8 cellular contexts compared by ENCODE assay signal in the genomic region with DNA sequence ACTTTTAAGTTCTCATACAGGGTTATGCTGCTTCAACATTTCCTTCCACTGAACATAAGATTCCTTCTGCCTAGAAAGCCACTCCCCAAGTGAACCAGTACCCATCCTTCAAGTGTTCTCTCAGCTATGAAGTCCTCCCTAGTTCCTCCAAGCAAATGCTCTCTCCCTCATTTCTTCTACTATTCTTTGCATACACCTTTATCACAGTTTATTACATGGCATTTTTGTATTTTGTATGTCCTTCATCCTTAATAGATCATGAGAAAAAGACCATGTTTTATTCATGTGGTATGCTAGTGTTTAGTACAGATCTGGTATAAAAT. TPM values are rescaled to one million over a fixed set of nuclear protein-coding genes. Genes with fewer than 3 reads are reported as not detected.
DNase-seq lines count a peak whose midpoint lies in the region; ATAC-seq, FAIRE-seq and TF ChIP-seq lines count a peak whose summit lies in the region.

No MANE protein-coding gene starts in this region.

- POLR2A ChIA-PET in HepG2 (lab: Yijun Ruan, JAX): no interaction called here

- CTCF ChIA-PET in HepG2 (lab: Yijun Ruan, JAX; ENCODE audit: low intra/inter-chr PET ratio, low total read pairs): no interaction called here

- TF ChIP-seq CTCF in HepG2 (CRISPR knock-in tag; IDR thresholded peaks at IDR 0.05) (no peak), right lobe of liver (IDR thresholded peaks at IDR 0.05) (no peak), WI38 (IDR thresholded peaks at IDR 0.05; ENCODE audit: low read depth, low read length) (no peak), vagina (IDR thresholded peaks at IDR 0.05) (no peak)

- no peak overlapping the region for H2AFZ ChIP-seq in HepG2 (ENCODE audit: low read length)

- no TSS peak for BruUV-seq in HepG2 (replicated peaks; lab: Mats Ljungman, UMichigan)

- no peak for TF ChIP-seq EP300 in HepG2 (IDR thresholded peaks at IDR 0.05; ENCODE audit: low read depth in 2 of 2, low read length in 2 of 2)
- TF ChIP-seq EP300 in HepG2 (CRISPR knock-in tag; IDR thresholded peaks at IDR 0.05; ENCODE audit: borderline replicate concordance): no peak

- TF ChIP-seq POLR2A in HepG2 (IDR thresholded peaks at IDR 0.05; ENCODE audit: insufficient read depth in 1 of 2, low read depth in 2 of 2, low read length in 2 of 2) (no peak), right lobe of liver (IDR thresholded peaks at IDR 0.05) (no peak), vagina (IDR thresholded peaks at IDR 0.05) (no peak)

- in situ Hi-C loops in HepG2 (cut with HindIII; ENCODE audit: extremely low pct_ligation_motif_present, low pct_unique_long_range_greater_than_20kb): no loop called here

- DNase-seq in HepG2 (ENCODE audit: low spot score) (no peak), right lobe of liver (no peak), left kidney (ENCODE audit: low read depth, low spot score) (peak; percentile 41), vagina (ENCODE audit: extremely low spot score in 2 of 2) (no peak), NCI-H187 treated with DMSO at 0.1 percent for 48 hours (lab: John Stamatoyannopoulos, UW) (no peak)

- no peaks in the 10 kb centered on the region for H3K9me3 ChIP-seq in HepG2 (ENCODE audit: low read length)
- H3K9me3 ChIP-seq in right lobe of liver: no peaks in the 10 kb centered on the region
- H3K9me3 ChIP-seq in vagina: no peaks in the 10 kb centered on the region

- peak overlapping the region in 2 of 3 experiments; percentile 77 to 86; a peak in 3 of 6 replicates for H3K4me3 ChIP-seq in HepG2 (replicated peaks in 1 of 3; ENCODE audit: insufficient read depth in 1 of 3, low read depth in 2 of 3, low read length in 3 of 3)
- H3K4me3 ChIP-seq in right lobe of liver: peak overlapping the region in 1 of 3 donors; percentile 70
- H3K4me3 ChIP-seq in WI38 (ENCODE audit: low read depth, low read length): peak overlapping the region; percentile 69
- H3K4me3 ChIP-seq in vagina: peak overlapping the region; percentile 76 to 88

- ATAC-seq in HepG2 (no peak), right lobe of liver (no peak), GM21723 (IDR thresholded peaks at IDR 0.05; ENCODE audit: unreplicated experiment) (no peak), HG02798 (IDR thresholded peaks at IDR 0.05; ENCODE audit: poor library complexity, unreplicated experiment) (no peak)

- no peaks in the 10 kb centered on the region for H4K20me1 ChIP-seq in HepG2 (ENCODE audit: insufficient read depth, low read length)

- H3K27me3 ChIP-seq in HepG2 (ENCODE audit: control insufficient read depth in 1 of 2, insufficient read depth in 2 of 2, low read length in 2 of 2) (no peaks in the 10 kb centered on the region), right lobe of liver (no peaks in the 10 kb centered on the region), vagina (no peaks in the 10 kb centered on the region)

- 0 out of 5 replicates have a peak, but pooled peaks cover 0 to 3% of the 10 kb centered on the region in 2 experiments for H3K36me3 ChIP-seq in HepG2 (replicated peaks in 1 of 2; ENCODE audit: control insufficient read depth in 1 of 2, insufficient read depth in 2 of 2, low read length in 2 of 2)
- H3K36me3 ChIP-seq in right lobe of liver: no peaks in the 10 kb centered on the region
- H3K36me3 ChIP-seq in vagina: no peaks in the 10 kb centered on the region

- H3K9ac ChIP-seq in HepG2 (ENCODE audit: insufficient read depth, low read depth, low read length): no peak overlapping the region

- TF ChIP-seq RAD21 in HepG2 (CRISPR knock-in tag; IDR thresholded peaks at IDR 0.05): no peak

- intact Hi-C loops in HepG2 (cut with micrococcal nuclease; ENCODE audit: unreplicated experiment): no loop called here
- intact Hi-C loops in right lobe of liver (cut with DNase I): no loop called here
- intact Hi-C loops in vagina (cut with DNase I): loop anchor here (5.0 kb wide), 1 partner anchor 43 kb away; no protein-coding TSS in a partner anchor

- H3K79me2 ChIP-seq in HepG2 (ENCODE audit: insufficient read depth, low read length): peaks cover 46% of the 10 kb centered on the region

- FAIRE-seq in HepG2 (lab: Jason Lieb, UNC): no peak

- H3K27ac ChIP-seq in HepG2 (ENCODE audit: extremely low read length, insufficient read depth, low read length) (no peak overlapping the region), right lobe of liver (no peak overlapping the region), vagina (peak overlapping the region; percentile 98)

- peaks cover 32% of the 10 kb centered on the region for H3K4me1 ChIP-seq in HepG2 (ENCODE audit: insufficient read depth, low read length)
- peaks cover 0 to 43% (median 7%) of the 10 kb centered on the region in 4 donors for H3K4me1 ChIP-seq in right lobe of liver
- peaks cover 57% of the 10 kb centered on the region for H3K4me1 ChIP-seq in vagina

- peak overlapping the region; percentile 79 for H3K4me2 ChIP-seq in HepG2 (ENCODE audit: low read depth, low read length)

TF ChIP-seq in HepG2, 621 proteins besides CTCF, POLR2A, EP300 and RAD21:
- no peak for TF ChIP-seq SMARCE1 (IDR thresholded peaks at IDR 0.05; ENCODE audit: borderline replicate concordance)
- TF ChIP-seq, protein P1, sequence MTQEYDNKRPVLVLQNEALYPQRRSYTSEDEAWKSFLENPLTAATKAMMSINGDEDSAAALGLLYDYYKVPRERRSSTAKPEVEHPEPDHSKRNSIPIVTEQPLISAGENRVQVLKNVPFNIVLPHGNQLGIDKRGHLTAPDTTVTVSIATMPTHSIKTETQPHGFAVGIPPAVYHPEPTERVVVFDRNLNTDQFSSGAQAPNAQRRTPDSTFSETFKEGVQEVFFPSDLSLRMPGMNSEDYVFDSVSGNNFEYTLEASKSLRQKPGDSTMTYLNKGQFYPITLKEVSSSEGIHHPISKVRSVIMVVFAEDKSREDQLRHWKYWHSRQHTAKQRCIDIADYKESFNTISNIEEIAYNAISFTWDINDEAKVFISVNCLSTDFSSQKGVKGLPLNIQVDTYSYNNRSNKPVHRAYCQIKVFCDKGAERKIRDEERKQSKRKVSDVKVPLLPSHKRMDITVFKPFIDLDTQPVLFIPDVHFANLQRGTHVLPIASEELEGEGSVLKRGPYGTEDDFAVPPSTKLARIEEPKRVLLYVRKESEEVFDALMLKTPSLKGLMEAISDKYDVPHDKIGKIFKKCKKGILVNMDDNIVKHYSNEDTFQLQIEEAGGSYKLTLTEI (CRISPR knock-in tag; conservative IDR thresholded peaks at IDR 0.05): no peak

RNA-seq across cellular contexts. Expression of a gene that starts 1.9 kb away (rescaled TPM):
- 25.7 and 27.5 TPM in 2 replicates for total RNA-seq in HepG2 (2016; rRNA removed; fragmentation: Illumina TruSeq; extraction: Trizol)
- 7.4 and 7.8 TPM in 2 replicates for total RNA-seq in HepG2 (2016; cell fraction: cytosol; rRNA removed; fragmentation: Illumina TruSeq; extraction: Trizol; ENCODE audit: low read depth)
- 19.4 and 28.6 TPM in 2 replicates for total RNA-seq in HepG2 (2016; cell fraction: insoluble cytoplasmic fraction; rRNA removed; fragmentation: Illumina TruSeq; extraction: Trizol)
- 14.0 and 17.5 TPM in 2 replicates for total RNA-seq in HepG2 (2016; cell fraction: membrane; rRNA removed; fragmentation: Illumina TruSeq; extraction: Trizol)
- total RNA-seq in HepG2 (2016; cell fraction: nucleus; rRNA removed; fragmentation: Illumina TruSeq; extraction: Trizol): 45.1 and 48.0 TPM in 2 replicates
- 32.9 and 40.2 TPM in 2 replicates for polyA plus RNA-seq in HepG2 (2011; rRNA removed)
- 20.4 and 33.2 TPM in 2 replicates for polyA plus RNA-seq in HepG2 (2011; cell fraction: cytosol; rRNA removed)
- polyA plus RNA-seq in HepG2 (2011; cell fraction: nucleus; rRNA removed): 7.1 and 9.3 TPM in 2 replicates
- 44.2 and 45.6 TPM in 2 replicates for polyA plus RNA-seq in HepG2 (2012)
- polyA plus RNA-seq in HepG2 (2016; cell fraction: cytosol; fragmentation: Illumina TruSeq; extraction: Trizol; ENCODE audit: low read depth): 8.7 TPM in 2 replicates
- 42.0 and 43.1 TPM in 2 replicates for polyA plus RNA-seq in HepG2 (2016; cell fraction: insoluble cytoplasmic fraction; fragmentation: Illumina TruSeq; extraction: Trizol; ENCODE audit: low read depth)
- 15.9 and 18.3 TPM in 2 replicates for polyA plus RNA-seq in HepG2 (2016; cell fraction: membrane; fragmentation: Illumina TruSeq; extraction: Trizol; ENCODE audit: low read depth)
- 71.1 and 87.2 TPM in 2 replicates for polyA plus RNA-seq in HepG2 (2016; cell fraction: nucleus; fragmentation: Illumina TruSeq; extraction: Trizol; ENCODE audit: insufficient read depth, low read depth)
- polyA minus RNA-seq in HepG2 (2011; rRNA and poly(A)+ RNA removed; ENCODE audit: low replicate concordance): 30.6 and 35.4 TPM in 2 replicates
- 23.1 and 27.5 TPM in 2 replicates for polyA minus RNA-seq in HepG2 (2011; cell fraction: cytosol; rRNA and poly(A)+ RNA removed)
- 19.3 and 28.8 TPM in 2 replicates for polyA minus RNA-seq in HepG2 (2011; cell fraction: nucleus; rRNA and poly(A)+ RNA removed)
- total RNA-seq in right lobe of liver: 10 to 100 TPM; 29.5 to 43.0 (median 37.1) TPM
- total RNA-seq in vagina: 76.9 TPM
